7 cellular contexts compared by ENCODE assay signal in the genomic region with DNA sequence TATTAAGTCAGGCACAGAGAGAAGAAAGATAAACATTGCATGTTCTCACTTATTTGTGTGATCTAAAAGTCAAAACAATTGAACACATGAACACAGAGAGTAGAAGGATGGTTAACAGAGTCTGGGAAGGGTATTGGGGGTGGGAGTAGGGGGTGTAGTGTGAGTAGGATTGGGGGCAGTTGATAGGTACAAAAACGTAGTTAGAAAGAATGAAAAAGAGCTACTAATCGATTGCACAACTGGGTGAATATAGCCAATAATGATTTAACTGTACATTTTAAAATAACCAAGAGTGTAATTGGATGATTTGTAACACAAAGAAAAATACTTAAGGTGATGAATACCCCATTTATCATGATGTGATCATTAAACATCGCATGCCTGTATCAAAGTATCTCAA.
"Had no signal": no experiment of that assay in that cellular context is flagged by ENCODE, and none has a peak within 500 bp of the region (broad histone marks: within the 10 kb centered on the region; RNA-seq: fewer than 3 reads in every experiment).

No MANE protein-coding gene starts in this region.

- H3K4me2 ChIP-seq: KMS-11 had no signal

- FAIRE-seq: HTR-8/SVneo, K562 had no signal

- H3K9ac ChIP-seq: KMS-11 had no signal

- H3K27ac ChIP-seq: HL-60, KMS-11 had no signal

- H3K4me3 ChIP-seq: K562 had no signal

- ATAC-seq: K562 had no signal

- DNase-seq: IMR-90, KBM-7, KG1 had no signal
